In the genomic region with DNA sequence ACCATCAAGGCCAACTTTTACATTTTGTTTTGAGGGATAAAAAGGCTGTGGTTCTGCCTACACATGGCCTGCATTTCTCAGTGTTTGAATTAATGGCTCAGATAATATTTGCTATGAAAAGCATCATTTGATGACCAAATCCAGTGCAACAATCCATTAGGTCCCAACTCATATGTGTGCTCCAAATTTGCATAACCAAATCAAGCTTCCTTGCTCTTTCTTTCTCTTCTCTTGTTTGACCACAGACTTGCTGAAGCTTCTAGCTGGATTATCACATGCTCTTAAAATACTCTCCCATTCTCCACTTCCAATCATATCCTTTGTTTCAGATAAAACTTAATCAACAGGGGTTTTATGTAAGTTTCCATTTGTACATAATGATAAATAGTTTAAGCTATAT, we compare ENCODE assay signal across 20 cellular contexts.
A peak's percentile ranks its signal among the peaks of the same experiment; 100 is the strongest.
DNase-seq lines count a peak whose midpoint lies in the region; ATAC-seq and TF ChIP-seq lines count a peak whose summit lies in the region.
"Had no signal": no experiment of that assay in that cellular context is flagged by ENCODE, and none has a peak within 500 bp of the region (broad histone marks: within the 10 kb centered on the region; RNA-seq: fewer than 3 reads in every experiment).

No MANE protein-coding gene starts in this region.

- CTCF ChIA-PET in WTC11 (lab: Charles Lee) = no interaction called here

- H3K4me3 Mint-ChIP-seq in WTC11 (no peak overlapping the region), nephron progenitor cell (no peak overlapping the region)
- H3K4me3 Mint-ChIP-seq: T-cell had no signal

- H3K4me1 Mint-ChIP-seq in WTC11 (peaks cover 71% of the 10 kb centered on the region), nephron progenitor cell (peaks cover 51% of the 10 kb centered on the region)

- no peaks in the 10 kb centered on the region for H3K9me2 ChIP-seq in GM23248 (ENCODE audit: insufficient read depth)

- H3K36me3 ChIP-seq in BLaER1 (peaks cover 58% of the 10 kb centered on the region), HUES64 (ENCODE audit: insufficient read depth, low read length) (no peaks in the 10 kb centered on the region), GM23248 (ENCODE audit: low read depth) (no peaks in the 10 kb centered on the region)
- H3K36me3 ChIP-seq: SJCRH30 had no signal

- H3K27me3 ChIP-seq in BLaER1 (no peaks in the 10 kb centered on the region), HUES64 (ENCODE audit: insufficient read depth, low read length) (no peaks in the 10 kb centered on the region), GM23248 (replicated peaks; ENCODE audit: insufficient read depth) (no peaks in the 10 kb centered on the region)
- H3K27me3 ChIP-seq: SJCRH30 had no signal

- H3K9ac ChIP-seq in BLaER1 = no peak overlapping the region
- no peak overlapping the region for H3K9ac ChIP-seq in HUES64 (ENCODE audit: low read depth, low read length)
- no peak overlapping the region for H3K9ac ChIP-seq in GM23248

- H3K4me3 ChIP-seq in BLaER1 = no peak overlapping the region
- no peak overlapping the region for H3K4me3 ChIP-seq in HUES64 (ENCODE audit: low read length)
- H3K4me3 ChIP-seq in GM23248 = no peak overlapping the region
- H3K4me3 ChIP-seq: SJCRH30 had no signal

- no peak for DNase-seq in WTC11 (ENCODE audit: low spot score)
- DNase-seq in nephron progenitor cell = no peak
- DNase-seq in GM13976 (ENCODE audit: low spot score) = no peak
- no peak for DNase-seq in GDM1 (lab: John Stamatoyannopoulos, UW)
- no peak for DNase-seq in GM23248
- DNase-seq: 8988T, AML-193, DMS53, EL, MM.1S, NCI-H1092, NCI-H1436 treated with DMSO at 0.1 percent for 48 hours, NCI-H1930, NCI-H510A treated with DMSO at 0.1 percent for 48 hours, NCI-H82, OCI-M1, SJCRH30, T-cell had no signal

- H3K36me3 Mint-ChIP-seq in WTC11 = peaks cover 7% of the 10 kb centered on the region
- peaks cover 50% of the 10 kb centered on the region for H3K36me3 Mint-ChIP-seq in nephron progenitor cell (ENCODE audit: low read depth)
- H3K36me3 Mint-ChIP-seq: T-cell had no signal

- TF ChIP-seq CTCF in WTC11 (IDR thresholded peaks at IDR 0.05) (no peak), nephron progenitor cell (IDR thresholded peaks at IDR 0.05) (no peak), GM13976 (IDR thresholded peaks at IDR 0.05; ENCODE audit: borderline replicate concordance, control extremely low read depth, extremely low read depth, insufficient read depth, missing control alignments) (no peak)

- no peak overlapping the region for H3K27ac ChIP-seq in BLaER1
- H3K27ac ChIP-seq in HUES64 (ENCODE audit: low read depth, low read length) = peak overlapping the region; percentile 30; the same call in 1 of the 2 replicates
- H3K27ac ChIP-seq in GM23248 = no peak overlapping the region
- H3K27ac ChIP-seq: SJCRH30 had no signal

- ATAC-seq in WTC11 = no peak
- ATAC-seq: T-cell had no signal

- 0 out of 2 replicates have a peak overlapping the region, but pooled peaks have one; percentile 8 for H3K4me2 ChIP-seq in BLaER1
- H3K4me2 ChIP-seq in GM23248 (ENCODE audit: unreplicated experiment) = no peak overlapping the region

- in situ Hi-C loops in GM13976 (cut with MboI; ENCODE audit: low sequenced_read_pairs, unreplicated experiment) (no loop called here), GM23248 (cut with MboI) (no loop called here)

- POLR2A ChIA-PET in WTC11 (lab: Charles Lee) = no interaction called here

- no peaks in the 10 kb centered on the region for H3K27me3 Mint-ChIP-seq in WTC11 (ENCODE audit: low read depth)
- H3K27me3 Mint-ChIP-seq in nephron progenitor cell (ENCODE audit: low read depth, poor library complexity) = no peaks in the 10 kb centered on the region

- H3F3A ChIP-seq in GM23248 (ENCODE audit: insufficient read depth) = peaks cover 4% of the 10 kb centered on the region; the same call in 1 of the 2 replicates

- H2AFZ ChIP-seq in GM23248 = no peak overlapping the region

- peaks cover 87% of the 10 kb centered on the region for H4K20me1 ChIP-seq in BLaER1
- no peaks in the 10 kb centered on the region for H4K20me1 ChIP-seq in GM23248 (ENCODE audit: insufficient read depth)

- H3K79me2 ChIP-seq in GM23248 (ENCODE audit: insufficient read depth) = peaks cover 90% of the 10 kb centered on the region

- H3K9me3 Mint-ChIP-seq in WTC11 = peaks cover 12% of the 10 kb centered on the region
- peaks cover 20% of the 10 kb centered on the region for H3K9me3 Mint-ChIP-seq in nephron progenitor cell
- H3K9me3 Mint-ChIP-seq: T-cell had no signal

- peak overlapping the region; percentile 73 for H3K27ac Mint-ChIP-seq in WTC11
- H3K27ac Mint-ChIP-seq in nephron progenitor cell = peak overlapping the region; percentile 21
- H3K27ac Mint-ChIP-seq: T-cell had no signal

- peaks cover 36% of the 10 kb centered on the region for H3K9me3 ChIP-seq in BLaER1
- H3K9me3 ChIP-seq in HUES64 (ENCODE audit: insufficient read depth, low read depth, low read length) = peaks cover 4% of the 10 kb centered on the region; the same call in 1 of the 2 replicates
- no peaks in the 10 kb centered on the region for H3K9me3 ChIP-seq in GM23248 (ENCODE audit: low read depth)
- H3K9me3 ChIP-seq: SJCRH30 had no signal

- H3K4me1 ChIP-seq in BLaER1 = peaks cover 49% of the 10 kb centered on the region
- peaks cover 62% of the 10 kb centered on the region for H3K4me1 ChIP-seq in HUES64 (ENCODE audit: insufficient read depth, low read length)
- H3K4me1 ChIP-seq in GM23248 (ENCODE audit: insufficient read depth) = 0 out of 2 replicates have a peak, but pooled peaks cover under 1% of the 10 kb centered on the region
- H3K4me1 ChIP-seq: SJCRH30 had no signal

TF ChIP-seq in WTC11, 78 proteins besides CTCF, POLR2A, EP300 and RAD21:
- TF ChIP-seq, protein P1, sequence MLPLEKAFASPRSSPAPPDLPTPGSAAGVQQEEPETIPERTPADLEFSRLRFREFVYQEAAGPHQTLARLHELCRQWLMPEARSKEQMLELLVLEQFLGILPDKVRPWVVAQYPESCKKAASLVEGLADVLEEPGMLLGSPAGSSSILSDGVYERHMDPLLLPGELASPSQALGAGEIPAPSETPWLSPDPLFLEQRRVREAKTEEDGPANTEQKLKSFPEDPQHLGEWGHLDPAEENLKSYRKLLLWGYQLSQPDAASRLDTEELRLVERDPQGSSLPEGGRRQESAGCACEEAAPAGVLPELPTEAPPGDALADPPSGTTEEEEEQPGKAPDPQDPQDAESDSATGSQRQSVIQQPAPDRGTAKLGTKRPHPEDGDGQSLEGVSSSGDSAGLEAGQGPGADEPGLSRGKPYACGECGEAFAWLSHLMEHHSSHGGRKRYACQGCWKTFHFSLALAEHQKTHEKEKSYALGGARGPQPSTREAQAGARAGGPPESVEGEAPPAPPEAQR (CRISPR knock-in tag; IDR thresholded peaks at IDR 0.05) = no peak
- no peak for TF ChIP-seq IRF2 (CRISPR knock-in tag; IDR thresholded peaks at IDR 0.05; ENCODE audit: borderline replicate concordance, low read depth)
- TF ChIP-seq, protein P2, sequence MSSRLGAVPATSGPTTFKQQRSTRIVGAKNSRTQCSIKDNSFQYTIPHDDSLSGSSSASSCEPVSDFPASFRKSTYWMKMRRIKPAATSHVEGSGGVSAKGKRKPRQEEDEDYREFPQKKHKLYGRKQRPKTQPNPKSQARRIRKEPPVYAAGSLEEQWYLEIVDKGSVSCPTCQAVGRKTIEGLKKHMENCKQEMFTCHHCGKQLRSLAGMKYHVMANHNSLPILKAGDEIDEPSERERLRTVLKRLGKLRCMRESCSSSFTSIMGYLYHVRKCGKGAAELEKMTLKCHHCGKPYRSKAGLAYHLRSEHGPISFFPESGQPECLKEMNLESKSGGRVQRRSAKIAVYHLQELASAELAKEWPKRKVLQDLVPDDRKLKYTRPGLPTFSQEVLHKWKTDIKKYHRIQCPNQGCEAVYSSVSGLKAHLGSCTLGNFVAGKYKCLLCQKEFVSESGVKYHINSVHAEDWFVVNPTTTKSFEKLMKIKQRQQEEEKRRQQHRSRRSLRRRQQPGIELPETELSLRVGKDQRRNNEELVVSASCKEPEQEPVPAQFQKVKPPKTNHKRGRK (CRISPR knock-in tag; IDR thresholded peaks at IDR 0.05; ENCODE audit: borderline replicate concordance) = no peak
- no peak for TF ChIP-seq TCF7 (CRISPR knock-in tag; IDR thresholded peaks at IDR 0.05; ENCODE audit: low read depth)
- TF ChIP-seq ZNF263 (CRISPR knock-in tag; IDR thresholded peaks at IDR 0.05; ENCODE audit: low read depth) = no peak
- TF ChIP-seq FOXJ3 (CRISPR knock-in tag; IDR thresholded peaks at IDR 0.05; ENCODE audit: borderline replicate concordance) = no peak
- TF ChIP-seq, protein P3, sequence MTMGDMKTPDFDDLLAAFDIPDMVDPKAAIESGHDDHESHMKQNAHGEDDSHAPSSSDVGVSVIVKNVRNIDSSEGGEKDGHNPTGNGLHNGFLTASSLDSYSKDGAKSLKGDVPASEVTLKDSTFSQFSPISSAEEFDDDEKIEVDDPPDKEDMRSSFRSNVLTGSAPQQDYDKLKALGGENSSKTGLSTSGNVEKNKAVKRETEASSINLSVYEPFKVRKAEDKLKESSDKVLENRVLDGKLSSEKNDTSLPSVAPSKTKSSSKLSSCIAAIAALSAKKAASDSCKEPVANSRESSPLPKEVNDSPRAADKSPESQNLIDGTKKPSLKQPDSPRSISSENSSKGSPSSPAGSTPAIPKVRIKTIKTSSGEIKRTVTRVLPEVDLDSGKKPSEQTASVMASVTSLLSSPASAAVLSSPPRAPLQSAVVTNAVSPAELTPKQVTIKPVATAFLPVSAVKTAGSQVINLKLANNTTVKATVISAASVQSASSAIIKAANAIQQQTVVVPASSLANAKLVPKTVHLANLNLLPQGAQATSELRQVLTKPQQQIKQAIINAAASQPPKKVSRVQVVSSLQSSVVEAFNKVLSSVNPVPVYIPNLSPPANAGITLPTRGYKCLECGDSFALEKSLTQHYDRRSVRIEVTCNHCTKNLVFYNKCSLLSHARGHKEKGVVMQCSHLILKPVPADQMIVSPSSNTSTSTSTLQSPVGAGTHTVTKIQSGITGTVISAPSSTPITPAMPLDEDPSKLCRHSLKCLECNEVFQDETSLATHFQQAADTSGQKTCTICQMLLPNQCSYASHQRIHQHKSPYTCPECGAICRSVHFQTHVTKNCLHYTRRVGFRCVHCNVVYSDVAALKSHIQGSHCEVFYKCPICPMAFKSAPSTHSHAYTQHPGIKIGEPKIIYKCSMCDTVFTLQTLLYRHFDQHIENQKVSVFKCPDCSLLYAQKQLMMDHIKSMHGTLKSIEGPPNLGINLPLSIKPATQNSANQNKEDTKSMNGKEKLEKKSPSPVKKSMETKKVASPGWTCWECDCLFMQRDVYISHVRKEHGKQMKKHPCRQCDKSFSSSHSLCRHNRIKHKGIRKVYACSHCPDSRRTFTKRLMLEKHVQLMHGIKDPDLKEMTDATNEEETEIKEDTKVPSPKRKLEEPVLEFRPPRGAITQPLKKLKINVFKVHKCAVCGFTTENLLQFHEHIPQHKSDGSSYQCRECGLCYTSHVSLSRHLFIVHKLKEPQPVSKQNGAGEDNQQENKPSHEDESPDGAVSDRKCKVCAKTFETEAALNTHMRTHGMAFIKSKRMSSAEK (CRISPR knock-in tag; IDR thresholded peaks at IDR 0.05; ENCODE audit: borderline replicate concordance) = no peak
